17 cellular contexts compared by ENCODE assay signal in genomic region chr4:4446434-4446833, GRCh38. TPM values are rescaled to one million over a fixed set of nuclear protein-coding genes. Genes with fewer than 3 reads are reported as not detected.
"Had no signal": no experiment of that assay in that cellular context is flagged by ENCODE, and none has a peak within 500 bp of the region (broad histone marks: within the 10 kb centered on the region; RNA-seq: fewer than 3 reads in every experiment).

No MANE protein-coding gene starts in this region.

- H3K9me3 Mint-ChIP-seq: activated B cell treated with CpG ODN at 0.5 μM for 24 hours; activated CD4-positive, alpha-beta T cell treated with anti-CD3 and anti-CD28 coated beads, Interleukin-2, amount 10 ng/mL, durations not matched to agents 7 days and 5 days; activated naive CD4-positive, alpha-beta T cell treated with anti-CD3 and anti-CD28 coated beads for 36 hours; activated naive CD8-positive, alpha-beta T cell treated with anti-CD3 and anti-CD28 coated beads, Interleukin-2, amount 50 U/mL, for 24 hours; activated T-helper 2 cell treated with anti-CD3 and anti-CD28 coated beads, Interferon-gamma antibody, Interleukin-2, Interleukin-4, amounts not matched to agents 10 μg/mL and 5 μg/mL and 100 μg/mL, durations not matched to agents 14 hours and 24 hours and 36 hours; natural killer cell treated with Interleukin-12 subunit alpha and Interleukin-12 subunit beta and Interleukin-15 and Interleukin-18, amount 100 ng/mL, for 72 hours; type B pancreatic cell had no signal

- DNase-seq: activated B cell treated with CpG ODN at 0.5 μM for 24 hours; activated CD4-positive, alpha-beta T cell treated with anti-CD3 and anti-CD28 coated beads, Interleukin-2, amount 10 ng/mL, durations not matched to agents 7 days and 5 days; activated naive CD4-positive, alpha-beta T cell treated with anti-CD3 and anti-CD28 coated beads for 36 hours; activated naive CD8-positive, alpha-beta T cell treated with anti-CD3 and anti-CD28 coated beads, Interleukin-2, amount 50 U/mL, for 24 hours; activated T-cell treated with anti-CD3 and anti-CD28 coated beads for 4 hours; caudate nucleus; colonic mucosa; kidney glomerular epithelial cell; mesendoderm; stimulated activated CD4-positive, alpha-beta T cell treated with anti-CD3 and anti-CD28 coated beads, Interleukin-4, amount 100 ng/mL, for 24 hours; stimulated activated naive CD8-positive, alpha-beta T cell treated with anti-CD3 and anti-CD28 coated beads, Interleukin-15, Interleukin-2, amounts not matched to agents 100 U/mL and 50 U/mL, for 24 hours; T-helper 17 cell had no signal

- H3K27me3 ChIP-seq: colonic mucosa had no signal

- H3K27ac Mint-ChIP-seq: activated B cell treated with CpG ODN at 0.5 μM for 24 hours; activated CD4-positive, alpha-beta T cell treated with anti-CD3 and anti-CD28 coated beads, Interleukin-2, amount 10 ng/mL, durations not matched to agents 7 days and 5 days; activated naive CD4-positive, alpha-beta T cell treated with anti-CD3 and anti-CD28 coated beads for 36 hours; activated naive CD8-positive, alpha-beta T cell treated with anti-CD3 and anti-CD28 coated beads, Interleukin-2, amount 50 U/mL, for 24 hours; activated T-helper 2 cell treated with anti-CD3 and anti-CD28 coated beads, Interferon-gamma antibody, Interleukin-2, Interleukin-4, amounts not matched to agents 10 μg/mL and 5 μg/mL and 100 μg/mL, durations not matched to agents 14 hours and 24 hours and 36 hours; natural killer cell treated with Interleukin-12 subunit alpha and Interleukin-12 subunit beta and Interleukin-15 and Interleukin-18, amount 100 ng/mL, for 72 hours; T-helper 17 cell; type B pancreatic cell had no signal

- H3K4me3 ChIP-seq: colonic mucosa had no signal

- H3K4me1 Mint-ChIP-seq: activated CD4-positive, alpha-beta T cell treated with anti-CD3 and anti-CD28 coated beads, Interleukin-2, amount 10 ng/mL, durations not matched to agents 7 days and 5 days; activated naive CD8-positive, alpha-beta T cell treated with anti-CD3 and anti-CD28 coated beads, Interleukin-2, amount 50 U/mL, for 24 hours had no signal

- H3K4me1 ChIP-seq: colonic mucosa had no signal

- H3K9me3 ChIP-seq: colonic mucosa had no signal

- H3K36me3 ChIP-seq: colonic mucosa had no signal

- H3K36me3 Mint-ChIP-seq: natural killer cell treated with Interleukin-12 subunit alpha and Interleukin-12 subunit beta and Interleukin-15 and Interleukin-18, amount 100 ng/mL, for 72 hours had no signal

- ATAC-seq: activated naive CD8-positive, alpha-beta T cell treated with anti-CD3 and anti-CD28 coated beads, Interleukin-2, amount 50 U/mL, for 24 hours; esophagus mucosa; stimulated activated naive CD8-positive, alpha-beta T cell treated with anti-CD3 and anti-CD28 coated beads, Interleukin-15, Interleukin-2, amounts not matched to agents 100 U/mL and 50 U/mL, for 24 hours; T-helper 17 cell had no signal

- H3K4me3 Mint-ChIP-seq: activated B cell treated with CpG ODN at 0.5 μM for 24 hours; activated CD4-positive, alpha-beta T cell treated with anti-CD3 and anti-CD28 coated beads, Interleukin-2, amount 10 ng/mL, durations not matched to agents 7 days and 5 days; activated naive CD4-positive, alpha-beta T cell treated with anti-CD3 and anti-CD28 coated beads for 36 hours; activated naive CD8-positive, alpha-beta T cell treated with anti-CD3 and anti-CD28 coated beads, Interleukin-2, amount 50 U/mL, for 24 hours; natural killer cell treated with Interleukin-12 subunit alpha and Interleukin-12 subunit beta and Interleukin-15 and Interleukin-18, amount 100 ng/mL, for 72 hours; T-helper 17 cell; type B pancreatic cell had no signal

- H3K27me3 Mint-ChIP-seq: activated B cell treated with CpG ODN at 0.5 μM for 24 hours; activated CD4-positive, alpha-beta T cell treated with anti-CD3 and anti-CD28 coated beads, Interleukin-2, amount 10 ng/mL, durations not matched to agents 7 days and 5 days; activated naive CD8-positive, alpha-beta T cell treated with anti-CD3 and anti-CD28 coated beads, Interleukin-2, amount 50 U/mL, for 24 hours; natural killer cell treated with Interleukin-12 subunit alpha and Interleukin-12 subunit beta and Interleukin-15 and Interleukin-18, amount 100 ng/mL, for 72 hours; T-helper 17 cell; type B pancreatic cell had no signal

- H3K27ac ChIP-seq: colonic mucosa had no signal

RNA-seq across cellular contexts. Expression of gene NSG1, which starts 59.5 kb away (rescaled TPM):
- total RNA-seq: activated B cell treated with CpG ODN at 0.5 μM for 24 hours; activated T-helper 2 cell treated with anti-CD3 and anti-CD28 coated beads, Interferon-gamma antibody, Interleukin-2, Interleukin-4, amounts not matched to agents 10 μg/mL and 5 μg/mL and 100 μg/mL, durations not matched to agents 14 hours and 24 hours and 36 hours; glomerular endothelial cell had no signal
